ENCODE assay signal across 1 cellular context in the genomic region with DNA sequence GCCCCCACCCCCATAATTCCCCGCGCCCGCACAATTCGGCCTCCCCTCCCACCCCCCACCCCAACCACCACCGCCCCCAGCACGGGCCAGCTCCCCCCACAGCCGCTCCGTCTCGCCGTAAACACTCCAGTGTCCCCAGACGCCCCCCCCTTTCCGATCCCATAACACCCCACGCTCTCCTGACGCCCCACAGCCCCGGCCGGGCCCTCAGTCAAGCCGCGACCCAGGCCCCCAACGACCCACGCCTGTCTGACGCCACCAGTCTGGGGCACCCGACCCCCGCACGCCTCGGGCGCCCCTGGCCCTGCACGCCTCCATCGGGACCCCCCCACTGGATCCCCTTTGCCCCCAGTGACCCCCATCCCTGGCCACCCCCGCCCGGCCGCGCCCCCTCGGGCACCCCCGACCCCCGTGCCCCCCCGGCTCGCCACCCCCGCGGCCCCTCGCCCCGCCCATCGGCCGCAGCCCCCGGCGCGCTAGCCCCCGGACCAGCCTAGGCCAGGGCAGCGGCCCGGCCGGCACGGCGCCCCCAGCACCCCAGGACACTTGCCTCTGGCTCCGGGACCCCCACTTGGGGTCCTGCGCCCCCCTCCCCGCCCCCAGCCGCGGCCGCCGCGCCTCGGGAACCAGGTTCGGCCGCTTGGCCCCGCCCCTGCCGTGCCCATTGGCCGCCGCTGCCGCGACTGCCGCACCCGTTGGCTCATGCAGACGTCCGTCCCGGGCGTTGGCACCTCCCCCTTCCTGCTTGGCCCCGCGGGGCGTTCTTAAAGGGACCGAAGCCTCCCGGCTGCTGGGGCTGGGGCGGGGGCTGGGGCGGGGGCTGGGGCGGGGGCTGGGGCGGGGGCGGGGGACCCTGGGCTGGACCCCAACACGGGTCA.
TF ChIP-seq lines count a peak whose summit lies in the region.

A gene (minus strand): TSS at position 638 of the 878 bp plus-strand sequence. CDS start 1,603 bp downstream, outside the sequence.

TF ChIP-seq in H1, 55 proteins besides CTCF, POLR2A, EP300 and RAD21:
- no peak for TF ChIP-seq RFX5 (IDR thresholded peaks at IDR 0.05; ENCODE audit: borderline replicate concordance, low read depth, low read length)
- TF ChIP-seq POU5F1 (IDR thresholded peaks at IDR 0.05; ENCODE audit: low read depth, low read length), result no peak
- TF ChIP-seq EGR1 (IDR thresholded peaks at IDR 0.05; ENCODE audit: borderline replicate concordance, low read depth, low read length), result no peak
- TF ChIP-seq BRCA1 (IDR thresholded peaks at IDR 0.05; ENCODE audit: low read depth, low read length), result no peak
- no peak for TF ChIP-seq POLR2AphosphoS5 (IDR thresholded peaks at IDR 0.05; ENCODE audit: low read depth, low read length)
- TF ChIP-seq CBX5 (IDR thresholded peaks at IDR 0.05; ENCODE audit: low read depth, low read length), result no peak
- TF ChIP-seq, protein P1, sequence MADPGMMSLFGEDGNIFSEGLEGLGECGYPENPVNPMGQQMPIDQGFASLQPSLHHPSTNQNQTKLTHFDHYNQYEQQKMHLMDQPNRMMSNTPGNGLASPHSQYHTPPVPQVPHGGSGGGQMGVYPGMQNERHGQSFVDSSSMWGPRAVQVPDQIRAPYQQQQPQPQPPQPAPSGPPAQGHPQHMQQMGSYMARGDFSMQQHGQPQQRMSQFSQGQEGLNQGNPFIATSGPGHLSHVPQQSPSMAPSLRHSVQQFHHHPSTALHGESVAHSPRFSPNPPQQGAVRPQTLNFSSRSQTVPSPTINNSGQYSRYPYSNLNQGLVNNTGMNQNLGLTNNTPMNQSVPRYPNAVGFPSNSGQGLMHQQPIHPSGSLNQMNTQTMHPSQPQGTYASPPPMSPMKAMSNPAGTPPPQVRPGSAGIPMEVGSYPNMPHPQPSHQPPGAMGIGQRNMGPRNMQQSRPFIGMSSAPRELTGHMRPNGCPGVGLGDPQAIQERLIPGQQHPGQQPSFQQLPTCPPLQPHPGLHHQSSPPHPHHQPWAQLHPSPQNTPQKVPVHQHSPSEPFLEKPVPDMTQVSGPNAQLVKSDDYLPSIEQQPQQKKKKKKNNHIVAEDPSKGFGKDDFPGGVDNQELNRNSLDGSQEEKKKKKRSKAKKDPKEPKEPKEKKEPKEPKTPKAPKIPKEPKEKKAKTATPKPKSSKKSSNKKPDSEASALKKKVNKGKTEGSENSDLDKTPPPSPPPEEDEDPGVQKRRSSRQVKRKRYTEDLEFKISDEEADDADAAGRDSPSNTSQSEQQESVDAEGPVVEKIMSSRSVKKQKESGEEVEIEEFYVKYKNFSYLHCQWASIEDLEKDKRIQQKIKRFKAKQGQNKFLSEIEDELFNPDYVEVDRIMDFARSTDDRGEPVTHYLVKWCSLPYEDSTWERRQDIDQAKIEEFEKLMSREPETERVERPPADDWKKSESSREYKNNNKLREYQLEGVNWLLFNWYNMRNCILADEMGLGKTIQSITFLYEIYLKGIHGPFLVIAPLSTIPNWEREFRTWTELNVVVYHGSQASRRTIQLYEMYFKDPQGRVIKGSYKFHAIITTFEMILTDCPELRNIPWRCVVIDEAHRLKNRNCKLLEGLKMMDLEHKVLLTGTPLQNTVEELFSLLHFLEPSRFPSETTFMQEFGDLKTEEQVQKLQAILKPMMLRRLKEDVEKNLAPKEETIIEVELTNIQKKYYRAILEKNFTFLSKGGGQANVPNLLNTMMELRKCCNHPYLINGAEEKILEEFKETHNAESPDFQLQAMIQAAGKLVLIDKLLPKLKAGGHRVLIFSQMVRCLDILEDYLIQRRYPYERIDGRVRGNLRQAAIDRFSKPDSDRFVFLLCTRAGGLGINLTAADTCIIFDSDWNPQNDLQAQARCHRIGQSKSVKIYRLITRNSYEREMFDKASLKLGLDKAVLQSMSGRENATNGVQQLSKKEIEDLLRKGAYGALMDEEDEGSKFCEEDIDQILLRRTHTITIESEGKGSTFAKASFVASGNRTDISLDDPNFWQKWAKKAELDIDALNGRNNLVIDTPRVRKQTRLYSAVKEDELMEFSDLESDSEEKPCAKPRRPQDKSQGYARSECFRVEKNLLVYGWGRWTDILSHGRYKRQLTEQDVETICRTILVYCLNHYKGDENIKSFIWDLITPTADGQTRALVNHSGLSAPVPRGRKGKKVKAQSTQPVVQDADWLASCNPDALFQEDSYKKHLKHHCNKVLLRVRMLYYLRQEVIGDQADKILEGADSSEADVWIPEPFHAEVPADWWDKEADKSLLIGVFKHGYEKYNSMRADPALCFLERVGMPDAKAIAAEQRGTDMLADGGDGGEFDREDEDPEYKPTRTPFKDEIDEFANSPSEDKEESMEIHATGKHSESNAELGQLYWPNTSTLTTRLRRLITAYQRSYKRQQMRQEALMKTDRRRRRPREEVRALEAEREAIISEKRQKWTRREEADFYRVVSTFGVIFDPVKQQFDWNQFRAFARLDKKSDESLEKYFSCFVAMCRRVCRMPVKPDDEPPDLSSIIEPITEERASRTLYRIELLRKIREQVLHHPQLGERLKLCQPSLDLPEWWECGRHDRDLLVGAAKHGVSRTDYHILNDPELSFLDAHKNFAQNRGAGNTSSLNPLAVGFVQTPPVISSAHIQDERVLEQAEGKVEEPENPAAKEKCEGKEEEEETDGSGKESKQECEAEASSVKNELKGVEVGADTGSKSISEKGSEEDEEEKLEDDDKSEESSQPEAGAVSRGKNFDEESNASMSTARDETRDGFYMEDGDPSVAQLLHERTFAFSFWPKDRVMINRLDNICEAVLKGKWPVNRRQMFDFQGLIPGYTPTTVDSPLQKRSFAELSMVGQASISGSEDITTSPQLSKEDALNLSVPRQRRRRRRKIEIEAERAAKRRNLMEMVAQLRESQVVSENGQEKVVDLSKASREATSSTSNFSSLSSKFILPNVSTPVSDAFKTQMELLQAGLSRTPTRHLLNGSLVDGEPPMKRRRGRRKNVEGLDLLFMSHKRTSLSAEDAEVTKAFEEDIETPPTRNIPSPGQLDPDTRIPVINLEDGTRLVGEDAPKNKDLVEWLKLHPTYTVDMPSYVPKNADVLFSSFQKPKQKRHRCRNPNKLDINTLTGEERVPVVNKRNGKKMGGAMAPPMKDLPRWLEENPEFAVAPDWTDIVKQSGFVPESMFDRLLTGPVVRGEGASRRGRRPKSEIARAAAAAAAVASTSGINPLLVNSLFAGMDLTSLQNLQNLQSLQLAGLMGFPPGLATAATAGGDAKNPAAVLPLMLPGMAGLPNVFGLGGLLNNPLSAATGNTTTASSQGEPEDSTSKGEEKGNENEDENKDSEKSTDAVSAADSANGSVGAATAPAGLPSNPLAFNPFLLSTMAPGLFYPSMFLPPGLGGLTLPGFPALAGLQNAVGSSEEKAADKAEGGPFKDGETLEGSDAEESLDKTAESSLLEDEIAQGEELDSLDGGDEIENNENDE (IDR thresholded peaks at IDR 0.05; ENCODE audit: insufficient replicate concordance, low read length), result no peak
- TF ChIP-seq YY1 (IDR thresholded peaks at IDR 0.05; ENCODE audit: low read depth, low read length), result no peak
- TF ChIP-seq PHF8 (conservative IDR thresholded peaks at IDR 0.05; ENCODE audit: low read depth, low read length), result no peak
- no peak for TF ChIP-seq JUN (IDR thresholded peaks at IDR 0.05; ENCODE audit: low read depth, low read length)
- no peak for TF ChIP-seq TEAD4 (IDR thresholded peaks at IDR 0.05; ENCODE audit: low read depth, low read length)
- no peak for TF ChIP-seq KDM5A (IDR thresholded peaks at IDR 0.05; ENCODE audit: low read length)
- TF ChIP-seq TAF1 (IDR thresholded peaks at IDR 0.05; ENCODE audit: low read depth, low read length), result 0 out of 2 replicates have a peak, but pooled peaks have one; percentile 31
- TF ChIP-seq CHD1 (IDR thresholded peaks at IDR 0.05; ENCODE audit: low read depth, low read length), result no peak
- TF ChIP-seq BCL11A (IDR thresholded peaks at IDR 0.05; ENCODE audit: low read depth in 2 of 2, low read length in 2 of 2), result no peak
- TF ChIP-seq, protein P2, sequence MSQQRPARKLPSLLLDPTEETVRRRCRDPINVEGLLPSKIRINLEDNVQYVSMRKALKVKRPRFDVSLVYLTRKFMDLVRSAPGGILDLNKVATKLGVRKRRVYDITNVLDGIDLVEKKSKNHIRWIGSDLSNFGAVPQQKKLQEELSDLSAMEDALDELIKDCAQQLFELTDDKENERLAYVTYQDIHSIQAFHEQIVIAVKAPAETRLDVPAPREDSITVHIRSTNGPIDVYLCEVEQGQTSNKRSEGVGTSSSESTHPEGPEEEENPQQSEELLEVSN (IDR thresholded peaks at IDR 0.05), result no peak
- TF ChIP-seq, protein P3, sequence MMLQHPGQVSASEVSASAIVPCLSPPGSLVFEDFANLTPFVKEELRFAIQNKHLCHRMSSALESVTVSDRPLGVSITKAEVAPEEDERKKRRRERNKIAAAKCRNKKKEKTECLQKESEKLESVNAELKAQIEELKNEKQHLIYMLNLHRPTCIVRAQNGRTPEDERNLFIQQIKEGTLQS (IDR thresholded peaks at IDR 0.05; ENCODE audit: insufficient read depth, low read depth, low read length), result no peak
- no peak for TF ChIP-seq MAFK (IDR thresholded peaks at IDR 0.05; ENCODE audit: low read depth, low read length)
- TF ChIP-seq CEBPB (IDR thresholded peaks at IDR 0.05; ENCODE audit: low read depth, low read length), result no peak
- no peak for TF ChIP-seq RNF2 (IDR thresholded peaks at IDR 0.05; ENCODE audit: borderline replicate concordance, low read depth, low read length, missing control alignments, poor library complexity, severe bottlenecking)
- no peak for TF ChIP-seq BACH1 (IDR thresholded peaks at IDR 0.05; ENCODE audit: low read length)
- TF ChIP-seq SRF (IDR thresholded peaks at IDR 0.05; ENCODE audit: low read depth, low read length), result no peak
- TF ChIP-seq TAF7 (optimal IDR thresholded peaks at IDR 0.05; ENCODE audit: borderline replicate concordance, low read depth, low read length), result no peak
- TF ChIP-seq NRF1 (IDR thresholded peaks at IDR 0.05; ENCODE audit: low read depth, low read length), result no peak
- TF ChIP-seq HDAC6 (IDR thresholded peaks at IDR 0.05; ENCODE audit: low read depth, low read length), result no peak
- no peak for TF ChIP-seq JUND (IDR thresholded peaks at IDR 0.05; ENCODE audit: low read length)
- TF ChIP-seq, protein P4, sequence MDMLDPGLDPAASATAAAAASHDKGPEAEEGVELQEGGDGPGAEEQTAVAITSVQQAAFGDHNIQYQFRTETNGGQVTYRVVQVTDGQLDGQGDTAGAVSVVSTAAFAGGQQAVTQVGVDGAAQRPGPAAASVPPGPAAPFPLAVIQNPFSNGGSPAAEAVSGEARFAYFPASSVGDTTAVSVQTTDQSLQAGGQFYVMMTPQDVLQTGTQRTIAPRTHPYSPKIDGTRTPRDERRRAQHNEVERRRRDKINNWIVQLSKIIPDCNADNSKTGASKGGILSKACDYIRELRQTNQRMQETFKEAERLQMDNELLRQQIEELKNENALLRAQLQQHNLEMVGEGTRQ (IDR thresholded peaks at IDR 0.05; ENCODE audit: low read length), result no peak
- TF ChIP-seq ASH2L (IDR thresholded peaks at IDR 0.05; ENCODE audit: low read length), result no peak
- TF ChIP-seq SUZ12 (IDR thresholded peaks at IDR 0.05; ENCODE audit: low read length), result no peak
- TF ChIP-seq ZNF274 (IDR thresholded peaks at IDR 0.05; ENCODE audit: borderline replicate concordance, extremely low read depth, low read length), result no peak
- no peak for TF ChIP-seq FOSL1 (IDR thresholded peaks at IDR 0.05; ENCODE audit: insufficient read depth, low read depth, low read length)
- TF ChIP-seq SP4 (IDR thresholded peaks at IDR 0.05; ENCODE audit: low read length), result no peak
- TF ChIP-seq KDM1A (IDR thresholded peaks at IDR 0.05; ENCODE audit: borderline replicate concordance, low read length), result no peak
- TF ChIP-seq TCF12 (IDR thresholded peaks at IDR 0.05; ENCODE audit: low read depth, low read length), result no peak
- peak; percentile 57 for TF ChIP-seq SP2 (IDR thresholded peaks at IDR 0.05; ENCODE audit: low read length)
- no peak for TF ChIP-seq EZH2 (IDR thresholded peaks at IDR 0.05; ENCODE audit: low read depth, low read length, severe bottlenecking)
- peak; percentile 30 for TF ChIP-seq KDM4A (IDR thresholded peaks at IDR 0.05; ENCODE audit: low read depth, low read length, severe bottlenecking)
- TF ChIP-seq CTBP2 (IDR thresholded peaks at IDR 0.05; ENCODE audit: borderline replicate concordance, insufficient read depth, insufficient read length, low read length), result no peak
- no peak for TF ChIP-seq GABPA (IDR thresholded peaks at IDR 0.05; ENCODE audit: borderline replicate concordance, insufficient read depth, low read length)
- no peak for TF ChIP-seq NANOG (IDR thresholded peaks at IDR 0.05; ENCODE audit: insufficient read depth, low read depth, low read length, poor library complexity, severe bottlenecking)
- TF ChIP-seq SAP30 (IDR thresholded peaks at IDR 0.05; ENCODE audit: insufficient read depth, insufficient replicate concordance, low read length), result no peak
- no peak for TF ChIP-seq RBBP5 (IDR thresholded peaks at IDR 0.05; ENCODE audit: borderline replicate concordance, low read depth, low read length)
- no peak for TF ChIP-seq CBX8 (IDR thresholded peaks at IDR 0.05; ENCODE audit: borderline replicate concordance, low read depth, low read length)
- peak; percentile 24; the same call in 1 of the 2 replicates for TF ChIP-seq CREB1 (IDR thresholded peaks at IDR 0.05)
- no peak for TF ChIP-seq RXRA (IDR thresholded peaks at IDR 0.05; ENCODE audit: insufficient read depth, low read depth, low read length)
- no peak for TF ChIP-seq TBP (IDR thresholded peaks at IDR 0.05; ENCODE audit: low read depth, low read length)
- 0 out of 4 replicates have a peak, but pooled peaks of 1 of the 2 experiments have one; percentile 1 for TF ChIP-seq SIN3A (conservative IDR thresholded peaks at IDR 0.05 in 1 of 2, IDR thresholded peaks at IDR 0.05 in 1 of 2; ENCODE audit: low read depth in 1 of 2, low read length in 2 of 2)
- TF ChIP-seq SIRT6 (IDR thresholded peaks at IDR 0.05; ENCODE audit: low read length), result no peak
- TF ChIP-seq, protein P5, sequence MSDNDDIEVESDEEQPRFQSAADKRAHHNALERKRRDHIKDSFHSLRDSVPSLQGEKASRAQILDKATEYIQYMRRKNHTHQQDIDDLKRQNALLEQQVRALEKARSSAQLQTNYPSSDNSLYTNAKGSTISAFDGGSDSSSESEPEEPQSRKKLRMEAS (IDR thresholded peaks at IDR 0.05), result no peak
- TF ChIP-seq HDAC2 (IDR thresholded peaks at IDR 0.05; ENCODE audit: borderline replicate concordance in 1 of 2, low read depth in 2 of 2, low read length in 2 of 2), result no peak
- peak; percentile 96 for TF ChIP-seq SP1 (IDR thresholded peaks at IDR 0.05; ENCODE audit: low read depth, low read length)
- TF ChIP-seq, protein P6, sequence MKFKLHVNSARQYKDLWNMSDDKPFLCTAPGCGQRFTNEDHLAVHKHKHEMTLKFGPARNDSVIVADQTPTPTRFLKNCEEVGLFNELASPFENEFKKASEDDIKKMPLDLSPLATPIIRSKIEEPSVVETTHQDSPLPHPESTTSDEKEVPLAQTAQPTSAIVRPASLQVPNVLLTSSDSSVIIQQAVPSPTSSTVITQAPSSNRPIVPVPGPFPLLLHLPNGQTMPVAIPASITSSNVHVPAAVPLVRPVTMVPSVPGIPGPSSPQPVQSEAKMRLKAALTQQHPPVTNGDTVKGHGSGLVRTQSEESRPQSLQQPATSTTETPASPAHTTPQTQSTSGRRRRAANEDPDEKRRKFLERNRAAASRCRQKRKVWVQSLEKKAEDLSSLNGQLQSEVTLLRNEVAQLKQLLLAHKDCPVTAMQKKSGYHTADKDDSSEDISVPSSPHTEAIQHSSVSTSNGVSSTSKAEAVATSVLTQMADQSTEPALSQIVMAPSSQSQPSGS (IDR thresholded peaks at IDR 0.05; ENCODE audit: low read length), result no peak
- no peak for TF ChIP-seq SIX5 (IDR thresholded peaks at IDR 0.05; ENCODE audit: low read depth, low read length)
- peak; percentile 85 for TF ChIP-seq CHD2 (IDR thresholded peaks at IDR 0.05; ENCODE audit: low read length)
- no peak for TF ChIP-seq GTF2F1 (IDR thresholded peaks at IDR 0.05; ENCODE audit: borderline replicate concordance, low read depth, low read length)
